Comparison of ENCODE assay signal across 12 cellular contexts in genomic region chr4:158812133-158812532, GRCh38. TPM values are rescaled to one million over a fixed set of nuclear protein-coding genes. Genes with fewer than 3 reads are reported as not detected.
DNase-seq lines count a peak whose midpoint lies in the region; ATAC-seq and TF ChIP-seq lines count a peak whose summit lies in the region.
"Had no signal": no experiment of that assay in that cellular context is flagged by ENCODE, and none has a peak within 500 bp of the region (broad histone marks: within the 10 kb centered on the region; RNA-seq: fewer than 3 reads in every experiment).

No MANE protein-coding gene starts in this region.

- H3K4me1 ChIP-seq in breast epithelium (no peaks in the 10 kb centered on the region), mammary epithelial cell (ENCODE audit: insufficient read depth, low read length) (peaks cover 27% of the 10 kb centered on the region), esophagus squamous epithelium (peaks cover 0 to 52% (median 27%) of the 10 kb centered on the region in 3 donors), neutrophil (ENCODE audit: control insufficient read depth in 1 of 2, insufficient read depth in 1 of 2, low read depth in 1 of 2, low read length in 1 of 2) (peaks cover 29 to 32% of the 10 kb centered on the region in 2 experiments), upper lobe of left lung (peaks cover 68 to 73% (median 71%) of the 10 kb centered on the region in 4 donors)

- H3K9me3 ChIP-seq in breast epithelium, result no peaks in the 10 kb centered on the region
- H3K9me3 ChIP-seq in mammary epithelial cell (replicated peaks; ENCODE audit: insufficient read depth, low read length), result no peaks in the 10 kb centered on the region
- no peaks in the 10 kb centered on the region for H3K9me3 ChIP-seq in esophagus squamous epithelium
- no peaks in the 10 kb centered on the region for H3K9me3 ChIP-seq in neutrophil
- H3K9me3 ChIP-seq in upper lobe of left lung, result no peaks in the 10 kb centered on the region
- H3K9me3 ChIP-seq: MG63 had no signal

- dilution Hi-C loops in mammary epithelial cell (cut with HindIII; ENCODE audit: low sequenced_read_pairs), result no loop called here

- H3K79me2 ChIP-seq in mammary epithelial cell (ENCODE audit: insufficient read depth, low read length), result peaks cover 36% of the 10 kb centered on the region

- TF ChIP-seq CTCF in breast epithelium (IDR thresholded peaks at IDR 0.05), result no peak
- TF ChIP-seq CTCF in mammary epithelial cell (conservative IDR thresholded peaks at IDR 0.05 in 1 of 2, IDR thresholded peaks at IDR 0.05 in 1 of 2; ENCODE audit: extremely low read depth in 1 of 2, insufficient read depth in 1 of 2, low read depth in 1 of 2, low read length in 2 of 2), result no peak
- TF ChIP-seq CTCF in esophagus squamous epithelium (IDR thresholded peaks at IDR 0.05), result no peak
- no peak for TF ChIP-seq CTCF in neutrophil (IDR thresholded peaks at IDR 0.05)
- no peak for TF ChIP-seq CTCF in upper lobe of left lung (IDR thresholded peaks at IDR 0.05)
- TF ChIP-seq CTCF in GM20000 (IDR thresholded peaks at IDR 0.05; ENCODE audit: extremely low read depth, missing control alignments), result no peak

- 100% methylated on average over 2 of the region's 2 CpGs for WGBS in mammary epithelial cell (ENCODE audit: low coverage, missing lambda C conversion rate)
- 61 to 97% methylated on average over 2 of the region's 2 CpGs for WGBS in esophagus squamous epithelium, 2 donors
- 81 to 83% methylated on average over 2 of the region's 2 CpGs for WGBS in upper lobe of left lung, 2 donors

- intact Hi-C loops in breast epithelium (cut with DNase I; ENCODE audit: low total_unique reads) (no loop called here), mammary epithelial cell (cut with micrococcal nuclease) (no loop called here), esophagus squamous epithelium (cut with DNase I) (no loop called here)

- H3K4me2 ChIP-seq in mammary epithelial cell (ENCODE audit: insufficient read depth, low read depth, low read length), result no peak overlapping the region

- no peaks in the 10 kb centered on the region for H3K36me3 ChIP-seq in breast epithelium
- no peaks in the 10 kb centered on the region for H3K36me3 ChIP-seq in mammary epithelial cell (ENCODE audit: insufficient read depth, low read length)
- H3K36me3 ChIP-seq in esophagus squamous epithelium, result no peaks in the 10 kb centered on the region
- H3K36me3 ChIP-seq in neutrophil, result no peaks in the 10 kb centered on the region
- H3K36me3 ChIP-seq in upper lobe of left lung, result no peaks in the 10 kb centered on the region
- H3K36me3 ChIP-seq: MG63 had no signal

- in situ Hi-C loops in mammary epithelial cell (cut with MboI; ENCODE audit: low sequenced_read_pairs in 2 of 2), result no loop called here

- no peak overlapping the region for H2AFZ ChIP-seq in mammary epithelial cell (ENCODE audit: low read depth, low read length)

- H3K27ac ChIP-seq in breast epithelium, result peak overlapping the region; percentile 64 to 70
- H3K27ac ChIP-seq in mammary epithelial cell (ENCODE audit: insufficient read depth, low read depth, low read length), result no peak overlapping the region
- H3K27ac ChIP-seq in esophagus squamous epithelium, result peak overlapping the region; percentile 21 to 88 (median 76)
- H3K27ac ChIP-seq in neutrophil, result peak overlapping the region; percentile 61
- peak overlapping the region; percentile 69 to 79 (median 74) for H3K27ac ChIP-seq in upper lobe of left lung

- no peaks in the 10 kb centered on the region for H4K20me1 ChIP-seq in mammary epithelial cell (ENCODE audit: insufficient read depth, low read length)

- no peak for DNase-seq in breast epithelium (ENCODE audit: low spot score in 2 of 2)
- no peak for DNase-seq in mammary epithelial cell
- DNase-seq in esophagus squamous epithelium (lab: John Stamatoyannopoulos, UW), result no peak
- DNase-seq in upper lobe of left lung, result no peak
- no peak for DNase-seq in GM20000 (ENCODE audit: low spot score)
- no peak for DNase-seq in D341Med (ENCODE audit: low spot score)
- no peak for DNase-seq in NCI-H526 treated with DMSO at 0.1 percent for 48 hours (lab: John Stamatoyannopoulos, UW)
- DNase-seq: MG63; NCI-H2227 treated with DMSO at 0.1 percent for 48 hours; occipital lobe; stimulated activated naive CD4-positive, alpha-beta T cell treated with Interleukin-2 at 50 U/mL for 16 hours had no signal

- no peak for ATAC-seq in upper lobe of left lung (ENCODE audit: low FRiP score in 2 of 2)

- CTCF ChIA-PET in mammary epithelial cell (lab: Charles Lee; ENCODE audit: low non-redundant PET), result no interaction called here

- H3K27me3 ChIP-seq in breast epithelium (no peaks in the 10 kb centered on the region), mammary epithelial cell (ENCODE audit: insufficient read depth, low read length) (no peaks in the 10 kb centered on the region), esophagus squamous epithelium (no peaks in the 10 kb centered on the region), neutrophil (no peaks in the 10 kb centered on the region), upper lobe of left lung (no peaks in the 10 kb centered on the region)
- H3K27me3 ChIP-seq: MG63 had no signal

- H3K4me3 ChIP-seq in breast epithelium (no peak overlapping the region), mammary epithelial cell (replicated peaks in 1 of 3; ENCODE audit: insufficient read depth in 1 of 3, low read depth in 2 of 3, low read length in 3 of 3) (no peak overlapping the region), esophagus squamous epithelium (no peak overlapping the region), neutrophil (ENCODE audit: low read depth in 1 of 2, low read length in 1 of 2) (no peak overlapping the region), upper lobe of left lung (no peak overlapping the region)
- H3K4me3 ChIP-seq: MG63 had no signal

- no peak overlapping the region for H3K9ac ChIP-seq in mammary epithelial cell (ENCODE audit: insufficient read depth, low read length)

- TF ChIP-seq POLR2A in breast epithelium (IDR thresholded peaks at IDR 0.05) (no peak), esophagus squamous epithelium (IDR thresholded peaks at IDR 0.05) (no peak), upper lobe of left lung (IDR thresholded peaks at IDR 0.05) (no peak)

- BruUV-seq in mammary epithelial cell (replicated peaks; lab: Mats Ljungman, UMichigan), result no TSS peak

- no peak for TF ChIP-seq EP300 in upper lobe of left lung (IDR thresholded peaks at IDR 0.05)

RNA-seq across cellular contexts. Expression of gene FNIP2, which starts 43.3 kb away (rescaled TPM):
- total RNA-seq in breast epithelium (10 to 100 TPM; 40.3 to 70.4 (median 55.2) TPM), mammary epithelial cell (10 to 100 TPM; 13.0 to 29.5 TPM), esophagus squamous epithelium (10 to 100 TPM in 3 of 4 donors, 1 to 10 TPM in 1; 6.0 to 28.8 (median 12.4) TPM), upper lobe of left lung (100 to 1,000 TPM in 1 of 6 donors, 10 to 100 TPM in 5; 70.4 to 103 (median 83.2) TPM)
- 4.9 TPM for polyA plus RNA-seq in mammary epithelial cell
- polyA minus RNA-seq in mammary epithelial cell, result 22.7 TPM
